In the genomic region with DNA sequence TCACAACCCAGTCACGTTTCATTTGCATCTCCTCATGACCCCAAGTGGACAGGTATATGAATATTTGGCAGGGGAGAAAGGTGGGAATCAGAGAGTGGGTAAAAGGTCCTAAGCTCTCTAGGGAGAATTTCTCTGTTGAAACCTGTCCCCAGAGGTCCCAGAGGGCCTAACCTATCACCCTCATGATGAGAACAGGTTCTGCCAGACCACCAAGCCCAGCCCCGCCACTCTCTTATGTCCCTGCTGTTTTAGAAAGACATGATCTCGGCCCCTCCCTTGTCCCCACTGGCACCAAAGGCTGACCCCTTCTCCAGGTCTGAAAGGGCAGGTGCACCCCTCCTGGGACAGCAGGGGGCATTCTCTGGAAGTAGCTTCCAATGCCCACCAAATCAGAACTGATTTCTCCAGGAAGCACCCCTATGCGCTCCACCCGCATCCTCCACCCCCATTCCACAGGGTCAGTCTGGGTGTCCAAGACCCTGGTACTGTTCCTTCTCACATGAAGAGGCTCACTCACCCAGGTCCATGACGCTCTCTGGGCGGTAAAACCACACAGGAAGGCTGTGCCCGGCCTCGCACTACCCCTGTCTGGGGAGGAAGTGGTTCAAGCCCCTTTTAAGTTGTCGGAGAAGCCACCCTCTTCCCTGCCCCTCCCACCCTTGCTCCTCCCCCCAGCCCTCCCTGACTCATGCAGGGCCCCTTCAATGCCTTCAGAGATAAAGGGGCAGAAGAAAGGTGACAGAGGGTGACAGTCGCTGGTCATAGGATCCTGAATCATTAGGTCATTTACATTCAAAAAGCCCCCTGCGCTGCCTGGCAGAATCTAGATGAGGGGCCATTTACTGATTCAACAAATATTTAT, we compare ENCODE assay signal across 10 cellular contexts. TPM values are rescaled to one million over a fixed set of nuclear protein-coding genes. Genes with fewer than 3 reads are reported as not detected.
DNase-seq lines count a peak whose midpoint lies in the region; ATAC-seq, FAIRE-seq and TF ChIP-seq lines count a peak whose summit lies in the region.
"Had no signal": no experiment of that assay in that cellular context is flagged by ENCODE, and none has a peak within 500 bp of the region (broad histone marks: within the 10 kb centered on the region; RNA-seq: fewer than 3 reads in every experiment).

Gene CCR7 (minus strand): TSS at position 590 of the 862 bp plus-strand sequence. CDS start 63 bp downstream, at position 527.

- peak within 1 kb of the TSS; percentile 96 for H3K4me2 ChIP-seq in Loucy (ENCODE audit: low read depth, low read length, poor library complexity, severe bottlenecking)
- H3K4me2 ChIP-seq in HepG2 (ENCODE audit: low read depth, low read length) = no peak within 1 kb of the TSS
- no peak within 1 kb of the TSS for H3K4me2 ChIP-seq in Karpas-422 (ENCODE audit: low read depth, low read length, poor library complexity, severe bottlenecking)
- H3K4me2 ChIP-seq: smooth muscle cell had no signal

- TF ChIP-seq POLR2A in HepG2 (IDR thresholded peaks at IDR 0.05; ENCODE audit: insufficient read depth in 1 of 2, low read depth in 2 of 2, low read length in 2 of 2) = no peak

- H3K79me2 ChIP-seq in Loucy (ENCODE audit: insufficient read depth, low read length) (peaks cover 41% of the 10 kb centered on the region), HepG2 (ENCODE audit: insufficient read depth, low read length) (no peaks in the 10 kb centered on the region), Karpas-422 (ENCODE audit: low read length) (no peaks in the 10 kb centered on the region)

- peaks cover 60% of the 10 kb centered on the region for H3K4me1 ChIP-seq in Loucy (ENCODE audit: insufficient read depth, low read length, poor library complexity, severe bottlenecking)
- H3K4me1 ChIP-seq in HepG2 (ENCODE audit: insufficient read depth, low read length) = peaks cover 21% of the 10 kb centered on the region
- peaks cover 7% of the 10 kb centered on the region for H3K4me1 ChIP-seq in Karpas-422 (ENCODE audit: low read length)

- FAIRE-seq in HepG2 (lab: Jason Lieb, UNC) = no peak

- H3K4me3 ChIP-seq in Loucy (ENCODE audit: low read length, poor library complexity, severe bottlenecking) (peak within 1 kb of the TSS; percentile 77), HepG2 (replicated peaks in 1 of 3; ENCODE audit: insufficient read depth in 1 of 3, low read depth in 2 of 3, low read length in 3 of 3) (no peak within 1 kb of the TSS), Karpas-422 (ENCODE audit: low read length) (no peak within 1 kb of the TSS)
- H3K4me3 ChIP-seq: smooth muscle cell had no signal

- H4K20me1 ChIP-seq in Loucy (ENCODE audit: insufficient read depth, low read length, poor library complexity, severe bottlenecking) (no peaks in the 10 kb centered on the region), HepG2 (ENCODE audit: insufficient read depth, low read length) (no peaks in the 10 kb centered on the region), Karpas-422 (ENCODE audit: insufficient read depth, low read depth, low read length) (no peaks in the 10 kb centered on the region)

- POLR2A ChIA-PET in HepG2 (lab: Yijun Ruan, JAX) = no interaction called here

- no peak for TF ChIP-seq RAD21 in HepG2 (CRISPR knock-in tag; IDR thresholded peaks at IDR 0.05)

- no peaks in the 10 kb centered on the region for H3K27me3 ChIP-seq in Loucy (ENCODE audit: insufficient read depth, low read length, poor library complexity, severe bottlenecking)
- H3K27me3 ChIP-seq in HepG2 (ENCODE audit: control insufficient read depth in 1 of 2, insufficient read depth in 2 of 2, low read length in 2 of 2) = peaks cover 5 to 63% of the 10 kb centered on the region in 2 experiments; a peak in 4 of 5 replicates
- H3K27me3 ChIP-seq in Karpas-422 (ENCODE audit: low read length) = peaks cover 6% of the 10 kb centered on the region; the same call in 1 of the 2 replicates

- peak; percentile 94 for DNase-seq in activated CD8-positive, alpha-beta memory T cell treated with anti-CD3 and anti-CD28 coated beads for 24 hours
- DNase-seq in iPS-NIHi11 (ENCODE audit: low spot score) (peak; percentile 14), NCI-H2171 (lab: John Stamatoyannopoulos, UW) (no peak), HepG2 (ENCODE audit: low spot score) (no peak), Karpas-422 (no peak)
- peak; percentile 83 to 89 (median 88) for DNase-seq in stimulated activated naive CD4-positive, alpha-beta T cell (lab: John Stamatoyannopoulos, UW)

- H3K9ac ChIP-seq in Loucy (ENCODE audit: low read depth, low read length, poor library complexity, severe bottlenecking) (peak within 1 kb of the TSS; percentile 82), HepG2 (ENCODE audit: insufficient read depth, low read depth, low read length) (no peak within 1 kb of the TSS), Karpas-422 (ENCODE audit: low read length) (no peak within 1 kb of the TSS)

- intact Hi-C loops in HepG2 (cut with micrococcal nuclease; ENCODE audit: unreplicated experiment) = no loop called here

- no peak within 1 kb of the TSS for H3K27ac ChIP-seq in HepG2 (ENCODE audit: extremely low read length, insufficient read depth, low read length)
- H3K27ac ChIP-seq in Karpas-422 (ENCODE audit: low read length) = no peak within 1 kb of the TSS

- peak; percentile 29; the same call in 1 of the 2 replicates for TF ChIP-seq CTCF in Loucy (conservative IDR thresholded peaks at IDR 0.05; ENCODE audit: low read length)
- no peak for TF ChIP-seq CTCF in HepG2 (CRISPR knock-in tag; IDR thresholded peaks at IDR 0.05)

- in situ Hi-C loops in HepG2 (cut with HindIII; ENCODE audit: extremely low pct_ligation_motif_present, low pct_unique_long_range_greater_than_20kb) = loop anchor here (5.0 kb wide), 1 partner anchor 123 kb away; the partner anchor contains the start of gene IGFBP4

- H3K9me2 ChIP-seq in Loucy (replicated peaks; ENCODE audit: low read depth, low read length) = no peaks in the 10 kb centered on the region
- H3K9me2 ChIP-seq in Karpas-422 (replicated peaks; ENCODE audit: insufficient read depth, low read length) = no peaks in the 10 kb centered on the region

- H3F3A ChIP-seq in Loucy (ENCODE audit: low read depth) = peaks cover 7% of the 10 kb centered on the region; the same call in 1 of the 2 replicates

- 45% methylated on average over 12 of the region's 12 CpGs for WGBS in HepG2 (ENCODE audit: low lambda C conversion rate)

- no peak for TF ChIP-seq EP300 in HepG2 (IDR thresholded peaks at IDR 0.05; ENCODE audit: low read depth in 2 of 2, low read length in 2 of 2)
- no peak for TF ChIP-seq EP300 in HepG2 (CRISPR knock-in tag; IDR thresholded peaks at IDR 0.05; ENCODE audit: borderline replicate concordance)

- ATAC-seq in GM21360 (IDR thresholded peaks at IDR 0.05; ENCODE audit: unreplicated experiment) (no peak), HepG2 (no peak)
- ATAC-seq: Right ventricle myocardium inferior had no signal

- no TSS peak for BruUV-seq in HepG2 (replicated peaks; lab: Mats Ljungman, UMichigan)

- 0 out of 2 replicates have a peak within 1 kb of the TSS, but pooled peaks have one; percentile 32 for H2AFZ ChIP-seq in Loucy (ENCODE audit: low read length)
- H2AFZ ChIP-seq in HepG2 (ENCODE audit: low read length) = no peak within 1 kb of the TSS
- no peak within 1 kb of the TSS for H2AFZ ChIP-seq in Karpas-422 (ENCODE audit: low read length)

- H3K36me3 ChIP-seq in Loucy (ENCODE audit: insufficient read depth, low read length) (no peaks in the 10 kb centered on the region), HepG2 (replicated peaks in 1 of 2; ENCODE audit: control insufficient read depth in 1 of 2, insufficient read depth in 2 of 2, low read length in 2 of 2) (no peaks in the 10 kb centered on the region), Karpas-422 (ENCODE audit: insufficient read depth, low read length) (no peaks in the 10 kb centered on the region)

- H3K9me3 ChIP-seq in Loucy (ENCODE audit: insufficient read depth, low read depth, low read length) (no peaks in the 10 kb centered on the region), HepG2 (ENCODE audit: low read length) (peaks cover 8% of the 10 kb centered on the region), Karpas-422 (ENCODE audit: low read length) (peaks cover 8% of the 10 kb centered on the region; the same call in 1 of the 2 replicates)

- CTCF ChIA-PET in HepG2 (lab: Yijun Ruan, JAX; ENCODE audit: low intra/inter-chr PET ratio, low total read pairs) = no interaction called here

TF ChIP-seq in HepG2, 621 proteins besides CTCF, POLR2A, EP300 and RAD21:
- no peak for TF ChIP-seq DNMT3B (CRISPR knock-in tag; conservative IDR thresholded peaks at IDR 0.05)
- no peak for TF ChIP-seq FOXM1 (CRISPR knock-in tag; IDR thresholded peaks at IDR 0.05)
- no peak for TF ChIP-seq GTF3A (CRISPR knock-in tag; conservative IDR thresholded peaks at IDR 0.05)
- TF ChIP-seq ARID2 (CRISPR knock-in tag; IDR thresholded peaks at IDR 0.05; ENCODE audit: borderline replicate concordance) = no peak
- TF ChIP-seq SYNCRIP (IDR thresholded peaks at IDR 0.05; ENCODE audit: insufficient read depth, low read depth, low read length) = no peak
- TF ChIP-seq ATAD3A (CRISPR knock-in tag; IDR thresholded peaks at IDR 0.05) = no peak
- no peak for TF ChIP-seq KDM1A (CRISPR knock-in tag; IDR thresholded peaks at IDR 0.05)

RNA-seq across cellular contexts. Expression of gene CCR7, which starts in this region (rescaled TPM):
- total RNA-seq in HepG2 (2016; rRNA removed; fragmentation: Illumina TruSeq; extraction: Trizol) = 0.04 TPM in 1 of 2 replicates, not detected in the other
- not detected in 2 replicates for total RNA-seq in HepG2 (2016; cell fraction: cytosol; rRNA removed; fragmentation: Illumina TruSeq; extraction: Trizol; ENCODE audit: low read depth)
- 0.09 TPM in 1 of 2 replicates, not detected in the other for total RNA-seq in HepG2 (2016; cell fraction: insoluble cytoplasmic fraction; rRNA removed; fragmentation: Illumina TruSeq; extraction: Trizol)
- total RNA-seq in HepG2 (2016; cell fraction: membrane; rRNA removed; fragmentation: Illumina TruSeq; extraction: Trizol) = not detected in 2 replicates
- not detected in 2 replicates for total RNA-seq in HepG2 (2016; cell fraction: nucleus; rRNA removed; fragmentation: Illumina TruSeq; extraction: Trizol)
- polyA plus RNA-seq in HepG2 (2011; rRNA removed) = 0.53 and 0.55 TPM in 2 replicates
- 0.59 and 0.70 TPM in 2 replicates for polyA plus RNA-seq in HepG2 (2011; cell fraction: cytosol; rRNA removed)
- polyA plus RNA-seq in HepG2 (2011; cell fraction: nucleus; rRNA removed) = 0.31 and 1.1 TPM in 2 replicates
- 1.1 and 1.5 TPM in 2 replicates for polyA plus RNA-seq in HepG2 (2012)
- polyA plus RNA-seq in HepG2 (2016; cell fraction: cytosol; fragmentation: Illumina TruSeq; extraction: Trizol; ENCODE audit: low read depth) = not detected in 2 replicates
- polyA plus RNA-seq in HepG2 (2016; cell fraction: insoluble cytoplasmic fraction; fragmentation: Illumina TruSeq; extraction: Trizol; ENCODE audit: low read depth) = not detected in 2 replicates
- not detected in 2 replicates for polyA plus RNA-seq in HepG2 (2016; cell fraction: membrane; fragmentation: Illumina TruSeq; extraction: Trizol; ENCODE audit: low read depth)
- not detected in 2 replicates for polyA plus RNA-seq in HepG2 (2016; cell fraction: nucleus; fragmentation: Illumina TruSeq; extraction: Trizol; ENCODE audit: insufficient read depth, low read depth)
- polyA minus RNA-seq in HepG2 (2011; rRNA and poly(A)+ RNA removed; ENCODE audit: low replicate concordance) = 1.4 and 3.5 TPM in 2 replicates
- polyA minus RNA-seq in HepG2 (2011; cell fraction: cytosol; rRNA and poly(A)+ RNA removed) = 0.40 TPM in 1 of 2 replicates, not detected in the other
- polyA minus RNA-seq in HepG2 (2011; cell fraction: nucleus; rRNA and poly(A)+ RNA removed) = 0.37 TPM in 1 of 2 replicates, not detected in the other
- not detected in 2 replicates for total RNA-seq in Karpas-422 (2014; rRNA removed; shearing (Covaris generic); ENCODE audit: low replicate concordance)
- total RNA-seq: Right ventricle myocardium inferior, smooth muscle cell had no signal
- polyA plus RNA-seq: smooth muscle cell had no signal

Comparison
In these comparisons a context has a peak if more than half of its experiments do, and no peak if none do; other contexts are left out.
1. DNase-seq: peak in activated CD8-positive, alpha-beta memory T cell treated with anti-CD3 and anti-CD28 coated beads for 24 hours (single experiment), iPS-NIHi11 (single experiment) and stimulated activated naive CD4-positive, alpha-beta T cell (6 of 6); none in NCI-H2171 (single experiment), HepG2 (single experiment) and Karpas-422 (single experiment).